In genomic region chr20:62991863-62992262, GRCh38 we compare ENCODE assay signal across 1 cellular context.
TF ChIP-seq lines count a peak whose summit lies in the region.

No MANE protein-coding gene starts in this region.

TF ChIP-seq in K562, 482 proteins besides CTCF, POLR2A, EP300 and RAD21:
- TF ChIP-seq CHD2 (IDR thresholded peaks at IDR 0.05; ENCODE audit: low read depth, low read length) (peak; percentile 45; the same call in 1 of the 2 replicates), ZNF253 (CRISPR knock-in tag; conservative IDR thresholded peaks at IDR 0.05) (no peak)
